ENCODE assay signal across 1 cellular context in the genomic region with DNA sequence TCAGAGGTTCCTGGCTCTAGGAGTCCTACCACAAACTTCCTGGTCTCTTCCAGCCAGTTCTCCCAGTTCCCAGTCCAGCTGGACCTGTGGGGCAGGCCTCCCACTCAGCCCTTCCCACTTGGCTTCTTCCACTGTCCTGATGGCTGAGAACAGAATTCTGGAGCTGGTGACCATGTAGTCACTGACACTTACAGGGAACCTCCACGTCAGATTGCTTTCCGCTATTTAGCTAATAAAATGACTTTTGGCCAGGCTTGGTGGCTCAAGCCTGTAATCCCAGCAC.
TF ChIP-seq lines count a peak whose summit lies in the region.

No MANE protein-coding gene starts in this region.

TF ChIP-seq in HepG2, 621 proteins besides CTCF, POLR2A, EP300 and RAD21 (continued from another document):
- TF ChIP-seq, protein P1, sequence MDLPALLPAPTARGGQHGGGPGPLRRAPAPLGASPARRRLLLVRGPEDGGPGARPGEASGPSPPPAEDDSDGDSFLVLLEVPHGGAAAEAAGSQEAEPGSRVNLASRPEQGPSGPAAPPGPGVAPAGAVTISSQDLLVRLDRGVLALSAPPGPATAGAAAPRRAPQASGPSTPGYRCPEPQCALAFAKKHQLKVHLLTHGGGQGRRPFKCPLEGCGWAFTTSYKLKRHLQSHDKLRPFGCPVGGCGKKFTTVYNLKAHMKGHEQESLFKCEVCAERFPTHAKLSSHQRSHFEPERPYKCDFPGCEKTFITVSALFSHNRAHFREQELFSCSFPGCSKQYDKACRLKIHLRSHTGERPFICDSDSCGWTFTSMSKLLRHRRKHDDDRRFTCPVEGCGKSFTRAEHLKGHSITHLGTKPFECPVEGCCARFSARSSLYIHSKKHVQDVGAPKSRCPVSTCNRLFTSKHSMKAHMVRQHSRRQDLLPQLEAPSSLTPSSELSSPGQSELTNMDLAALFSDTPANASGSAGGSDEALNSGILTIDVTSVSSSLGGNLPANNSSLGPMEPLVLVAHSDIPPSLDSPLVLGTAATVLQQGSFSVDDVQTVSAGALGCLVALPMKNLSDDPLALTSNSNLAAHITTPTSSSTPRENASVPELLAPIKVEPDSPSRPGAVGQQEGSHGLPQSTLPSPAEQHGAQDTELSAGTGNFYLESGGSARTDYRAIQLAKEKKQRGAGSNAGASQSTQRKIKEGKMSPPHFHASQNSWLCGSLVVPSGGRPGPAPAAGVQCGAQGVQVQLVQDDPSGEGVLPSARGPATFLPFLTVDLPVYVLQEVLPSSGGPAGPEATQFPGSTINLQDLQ (CRISPR knock-in tag; IDR thresholded peaks at IDR 0.05): no peak
- no peak for TF ChIP-seq REL (CRISPR knock-in tag; conservative IDR thresholded peaks at IDR 0.05)
- no peak for TF ChIP-seq ZNF674 (CRISPR knock-in tag; IDR thresholded peaks at IDR 0.05; ENCODE audit: low read depth)
- TF ChIP-seq, protein P2, sequence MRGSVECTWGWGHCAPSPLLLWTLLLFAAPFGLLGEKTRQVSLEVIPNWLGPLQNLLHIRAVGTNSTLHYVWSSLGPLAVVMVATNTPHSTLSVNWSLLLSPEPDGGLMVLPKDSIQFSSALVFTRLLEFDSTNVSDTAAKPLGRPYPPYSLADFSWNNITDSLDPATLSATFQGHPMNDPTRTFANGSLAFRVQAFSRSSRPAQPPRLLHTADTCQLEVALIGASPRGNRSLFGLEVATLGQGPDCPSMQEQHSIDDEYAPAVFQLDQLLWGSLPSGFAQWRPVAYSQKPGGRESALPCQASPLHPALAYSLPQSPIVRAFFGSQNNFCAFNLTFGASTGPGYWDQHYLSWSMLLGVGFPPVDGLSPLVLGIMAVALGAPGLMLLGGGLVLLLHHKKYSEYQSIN (CRISPR knock-in tag; IDR thresholded peaks at IDR 0.05; ENCODE audit: borderline replicate concordance): no peak
- TF ChIP-seq ZNF549 (CRISPR knock-in tag; IDR thresholded peaks at IDR 0.05): no peak
- TF ChIP-seq HNRNPL (IDR thresholded peaks at IDR 0.05; ENCODE audit: low read depth, low read length): no peak
- TF ChIP-seq, protein P3, sequence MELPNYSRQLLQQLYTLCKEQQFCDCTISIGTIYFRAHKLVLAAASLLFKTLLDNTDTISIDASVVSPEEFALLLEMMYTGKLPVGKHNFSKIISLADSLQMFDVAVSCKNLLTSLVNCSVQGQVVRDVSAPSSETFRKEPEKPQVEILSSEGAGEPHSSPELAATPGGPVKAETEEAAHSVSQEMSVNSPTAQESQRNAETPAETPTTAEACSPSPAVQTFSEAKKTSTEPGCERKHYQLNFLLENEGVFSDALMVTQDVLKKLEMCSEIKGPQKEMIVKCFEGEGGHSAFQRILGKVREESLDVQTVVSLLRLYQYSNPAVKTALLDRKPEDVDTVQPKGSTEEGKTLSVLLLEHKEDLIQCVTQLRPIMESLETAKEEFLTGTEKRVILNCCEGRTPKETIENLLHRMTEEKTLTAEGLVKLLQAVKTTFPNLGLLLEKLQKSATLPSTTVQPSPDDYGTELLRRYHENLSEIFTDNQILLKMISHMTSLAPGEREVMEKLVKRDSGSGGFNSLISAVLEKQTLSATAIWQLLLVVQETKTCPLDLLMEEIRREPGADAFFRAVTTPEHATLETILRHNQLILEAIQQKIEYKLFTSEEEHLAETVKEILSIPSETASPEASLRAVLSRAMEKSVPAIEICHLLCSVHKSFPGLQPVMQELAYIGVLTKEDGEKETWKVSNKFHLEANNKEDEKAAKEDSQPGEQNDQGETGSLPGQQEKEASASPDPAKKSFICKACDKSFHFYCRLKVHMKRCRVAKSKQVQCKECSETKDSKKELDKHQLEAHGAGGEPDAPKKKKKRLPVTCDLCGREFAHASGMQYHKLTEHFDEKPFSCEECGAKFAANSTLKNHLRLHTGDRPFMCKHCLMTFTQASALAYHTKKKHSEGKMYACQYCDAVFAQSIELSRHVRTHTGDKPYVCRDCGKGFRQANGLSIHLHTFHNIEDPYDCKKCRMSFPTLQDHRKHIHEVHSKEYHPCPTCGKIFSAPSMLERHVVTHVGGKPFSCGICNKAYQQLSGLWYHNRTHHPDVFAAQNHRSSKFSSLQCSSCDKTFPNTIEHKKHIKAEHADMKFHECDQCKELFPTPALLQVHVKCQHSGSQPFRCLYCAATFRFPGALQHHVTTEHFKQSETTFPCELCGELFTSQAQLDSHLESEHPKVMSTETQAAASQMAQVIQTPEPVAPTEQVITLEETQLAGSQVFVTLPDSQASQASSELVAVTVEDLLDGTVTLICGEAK (IDR thresholded peaks at IDR 0.05): no peak
- TF ChIP-seq, protein P3 (CRISPR knock-in tag; IDR thresholded peaks at IDR 0.05): no peak
- no peak for TF ChIP-seq ZFP37 (CRISPR knock-in tag; IDR thresholded peaks at IDR 0.05; ENCODE audit: borderline replicate concordance)
- TF ChIP-seq, protein P4, sequence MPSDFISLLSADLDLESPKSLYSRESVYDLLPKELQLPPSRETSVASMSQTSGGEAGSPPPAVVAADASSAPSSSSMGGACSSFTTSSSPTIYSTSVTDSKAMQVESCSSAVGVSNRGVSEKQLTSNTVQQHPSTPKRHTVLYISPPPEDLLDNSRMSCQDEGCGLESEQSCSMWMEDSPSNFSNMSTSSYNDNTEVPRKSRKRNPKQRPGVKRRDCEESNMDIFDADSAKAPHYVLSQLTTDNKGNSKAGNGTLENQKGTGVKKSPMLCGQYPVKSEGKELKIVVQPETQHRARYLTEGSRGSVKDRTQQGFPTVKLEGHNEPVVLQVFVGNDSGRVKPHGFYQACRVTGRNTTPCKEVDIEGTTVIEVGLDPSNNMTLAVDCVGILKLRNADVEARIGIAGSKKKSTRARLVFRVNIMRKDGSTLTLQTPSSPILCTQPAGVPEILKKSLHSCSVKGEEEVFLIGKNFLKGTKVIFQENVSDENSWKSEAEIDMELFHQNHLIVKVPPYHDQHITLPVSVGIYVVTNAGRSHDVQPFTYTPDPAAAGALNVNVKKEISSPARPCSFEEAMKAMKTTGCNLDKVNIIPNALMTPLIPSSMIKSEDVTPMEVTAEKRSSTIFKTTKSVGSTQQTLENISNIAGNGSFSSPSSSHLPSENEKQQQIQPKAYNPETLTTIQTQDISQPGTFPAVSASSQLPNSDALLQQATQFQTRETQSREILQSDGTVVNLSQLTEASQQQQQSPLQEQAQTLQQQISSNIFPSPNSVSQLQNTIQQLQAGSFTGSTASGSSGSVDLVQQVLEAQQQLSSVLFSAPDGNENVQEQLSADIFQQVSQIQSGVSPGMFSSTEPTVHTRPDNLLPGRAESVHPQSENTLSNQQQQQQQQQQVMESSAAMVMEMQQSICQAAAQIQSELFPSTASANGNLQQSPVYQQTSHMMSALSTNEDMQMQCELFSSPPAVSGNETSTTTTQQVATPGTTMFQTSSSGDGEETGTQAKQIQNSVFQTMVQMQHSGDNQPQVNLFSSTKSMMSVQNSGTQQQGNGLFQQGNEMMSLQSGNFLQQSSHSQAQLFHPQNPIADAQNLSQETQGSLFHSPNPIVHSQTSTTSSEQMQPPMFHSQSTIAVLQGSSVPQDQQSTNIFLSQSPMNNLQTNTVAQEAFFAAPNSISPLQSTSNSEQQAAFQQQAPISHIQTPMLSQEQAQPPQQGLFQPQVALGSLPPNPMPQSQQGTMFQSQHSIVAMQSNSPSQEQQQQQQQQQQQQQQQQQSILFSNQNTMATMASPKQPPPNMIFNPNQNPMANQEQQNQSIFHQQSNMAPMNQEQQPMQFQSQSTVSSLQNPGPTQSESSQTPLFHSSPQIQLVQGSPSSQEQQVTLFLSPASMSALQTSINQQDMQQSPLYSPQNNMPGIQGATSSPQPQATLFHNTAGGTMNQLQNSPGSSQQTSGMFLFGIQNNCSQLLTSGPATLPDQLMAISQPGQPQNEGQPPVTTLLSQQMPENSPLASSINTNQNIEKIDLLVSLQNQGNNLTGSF (CRISPR knock-in tag; IDR thresholded peaks at IDR 0.05): no peak
- TF ChIP-seq, protein P5, sequence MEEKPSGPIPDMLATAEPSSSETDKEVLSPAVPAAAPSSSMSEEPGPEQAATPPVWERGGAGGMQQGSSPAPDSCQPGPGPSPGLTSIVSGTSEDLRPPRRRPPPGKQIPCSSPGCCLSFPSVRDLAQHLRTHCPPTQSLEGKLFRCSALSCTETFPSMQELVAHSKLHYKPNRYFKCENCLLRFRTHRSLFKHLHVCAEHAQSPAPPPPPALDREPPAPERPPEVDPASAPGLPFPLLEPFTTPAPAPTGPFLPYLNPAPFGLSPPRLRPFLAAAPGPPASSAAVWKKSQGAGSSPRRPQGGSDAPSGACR (CRISPR knock-in tag; IDR thresholded peaks at IDR 0.05): no peak
